ENCODE assay signal across 9 cellular contexts in genomic region chrX:2689773-2690666, GRCh38. TPM values are rescaled to one million over a fixed set of nuclear protein-coding genes. Genes with fewer than 3 reads are reported as not detected.
A peak's percentile ranks its signal among the peaks of the same experiment; 100 is the strongest.
DNase-seq lines count a peak whose midpoint lies in the region; ATAC-seq and TF ChIP-seq lines count a peak whose summit lies in the region.
"Had no signal": no experiment of that assay in that cellular context is flagged by ENCODE, and none has a peak within 500 bp of the region (broad histone marks: within the 10 kb centered on the region; RNA-seq: fewer than 3 reads in every experiment).

No MANE protein-coding gene starts in this region.

- dilution Hi-C loops in mammary epithelial cell (cut with HindIII; ENCODE audit: low sequenced_read_pairs) = no loop called here

- H3K4me2 ChIP-seq in mammary epithelial cell (ENCODE audit: insufficient read depth, low read depth, low read length) = no peak overlapping the region

- no peak for TF ChIP-seq POLR2A in heart left ventricle (IDR thresholded peaks at IDR 0.05)

- no TSS peak for BruUV-seq in mammary epithelial cell (replicated peaks; lab: Mats Ljungman, UMichigan)

- TF ChIP-seq CTCF in heart left ventricle (IDR thresholded peaks at IDR 0.05) (no peak), mammary epithelial cell (conservative IDR thresholded peaks at IDR 0.05 in 1 of 2, IDR thresholded peaks at IDR 0.05 in 1 of 2; ENCODE audit: extremely low read depth in 1 of 2, insufficient read depth in 1 of 2, low read depth in 1 of 2, low read length in 2 of 2) (no peak)

- peak overlapping the region; percentile 74 for H2AFZ ChIP-seq in mammary epithelial cell (ENCODE audit: low read depth, low read length)

- no peak for DNase-seq in heart left ventricle
- no peak for DNase-seq in Right ventricle myocardium inferior (ENCODE audit: missing footprints)
- DNase-seq in mammary epithelial cell = no peak
- DNase-seq: NCI-H1417 had no signal

- intact Hi-C loops in heart left ventricle (cut with DNase I) = loop anchor here in 2 of 10 donors (10.0 kb wide), 2 partner anchors 55 to 195 kb away; no protein-coding TSS in a partner anchor
- intact Hi-C loops in Right ventricle myocardium inferior (cut with DNase I) = loop anchor here (5.0 to 10.0 kb wide), 2 partner anchors 83 to 365 kb away; no protein-coding TSS in a partner anchor
- intact Hi-C loops in mammary epithelial cell (cut with micrococcal nuclease) = no loop called here

- peak overlapping the region in 10 of 12 donors; percentile 72 to 100 (median 96) for H3K4me3 ChIP-seq in heart left ventricle
- H3K4me3 ChIP-seq in mammary epithelial cell (replicated peaks in 1 of 3; ENCODE audit: insufficient read depth in 1 of 3, low read depth in 2 of 3, low read length in 3 of 3) = no peak overlapping the region
- H3K4me3 ChIP-seq in mucosa of stomach (ENCODE audit: low read length) = no peak overlapping the region
- peak overlapping the region; percentile 90 for H3K4me3 ChIP-seq in urinary bladder (ENCODE audit: low read depth, low read length)

- H3K4me1 ChIP-seq in heart left ventricle (peaks cover 4 to 38% (median 26%) of the 10 kb centered on the region in 12 donors), mammary epithelial cell (ENCODE audit: insufficient read depth, low read length) (no peaks in the 10 kb centered on the region), mucosa of stomach (ENCODE audit: control insufficient read depth, insufficient read depth, low read length) (peaks cover 15% of the 10 kb centered on the region), urinary bladder (ENCODE audit: insufficient read depth) (no peaks in the 10 kb centered on the region)

- WGBS in heart left ventricle, 4 donors = 75 to 84% (median 78%) methylated on average over 24 to 37 of the region's 37 CpGs
- 65% methylated on average over 20 of the region's 37 CpGs for WGBS in mammary epithelial cell (ENCODE audit: low coverage, missing lambda C conversion rate)
- WGBS in urinary bladder = 76% methylated on average over 37 of the region's 37 CpGs

- ATAC-seq in heart left ventricle (no peak), Right ventricle myocardium inferior (no peak), GM18870 (IDR thresholded peaks at IDR 0.05; ENCODE audit: unreplicated experiment) (no peak), HG02840 (IDR thresholded peaks at IDR 0.05; ENCODE audit: low FRiP score, unreplicated experiment) (no peak), GM18867 (IDR thresholded peaks at IDR 0.05; ENCODE audit: unreplicated experiment) (no peak)

- H3K9ac ChIP-seq in mammary epithelial cell (ENCODE audit: insufficient read depth, low read length) (no peak overlapping the region), mucosa of stomach (ENCODE audit: low read length) (peak overlapping the region; percentile 43)

- H3K27ac ChIP-seq in heart left ventricle (peak overlapping the region in 11 of 12 donors; percentile 3 to 96 (median 91)), mammary epithelial cell (ENCODE audit: insufficient read depth, low read depth, low read length) (no peak overlapping the region), urinary bladder (ENCODE audit: low read depth) (no peak overlapping the region)

- no peaks in the 10 kb centered on the region for H4K20me1 ChIP-seq in mammary epithelial cell (ENCODE audit: insufficient read depth, low read length)

- H3K27me3 ChIP-seq in heart left ventricle (no peaks in the 10 kb centered on the region), mammary epithelial cell (ENCODE audit: insufficient read depth, low read length) (no peaks in the 10 kb centered on the region), mucosa of stomach (ENCODE audit: control insufficient read depth, insufficient read depth, low read length) (no peaks in the 10 kb centered on the region)

- H3K9me3 ChIP-seq in heart left ventricle = no peaks in the 10 kb centered on the region
- H3K9me3 ChIP-seq in mammary epithelial cell (replicated peaks; ENCODE audit: insufficient read depth, low read length) = peaks cover 3% of the 10 kb centered on the region
- H3K9me3 ChIP-seq in mucosa of stomach (ENCODE audit: control insufficient read depth, low read length) = no peaks in the 10 kb centered on the region

- in situ Hi-C loops in mammary epithelial cell (cut with MboI; ENCODE audit: low sequenced_read_pairs in 2 of 2) = no loop called here

- peaks cover 36% of the 10 kb centered on the region for H3K79me2 ChIP-seq in mammary epithelial cell (ENCODE audit: insufficient read depth, low read length)

- H3K36me3 ChIP-seq in heart left ventricle = no peaks in the 10 kb centered on the region
- no peaks in the 10 kb centered on the region for H3K36me3 ChIP-seq in mammary epithelial cell (ENCODE audit: insufficient read depth, low read length)
- no peaks in the 10 kb centered on the region for H3K36me3 ChIP-seq in mucosa of stomach (ENCODE audit: control insufficient read depth, insufficient read depth, low read length)
- H3K36me3 ChIP-seq in urinary bladder (ENCODE audit: insufficient read depth) = no peaks in the 10 kb centered on the region

- CTCF ChIA-PET in mammary epithelial cell (lab: Charles Lee; ENCODE audit: low non-redundant PET) = no interaction called here

RNA-seq across cellular contexts. Expression of gene CD99, which starts 1.1 kb away (rescaled TPM):
- total RNA-seq in heart left ventricle = 100 to 1,000 TPM; 216 to 475 (median 264) TPM
- polyA plus RNA-seq in heart left ventricle = 100 to 1,000 TPM; 302 to 477 TPM
- total RNA-seq in Right ventricle myocardium inferior = 359 TPM
- 10 to 100 TPM; 27.0 to 66.4 TPM for total RNA-seq in mammary epithelial cell
- 91.6 TPM for polyA plus RNA-seq in mammary epithelial cell
- polyA minus RNA-seq in mammary epithelial cell = 122 TPM
- 95.6 TPM for total RNA-seq in urinary bladder
- polyA plus RNA-seq in urinary bladder = 496 TPM

Comparison
In these comparisons a context has a peak if more than half of its experiments do, and no peak if none do; other contexts are left out.
1. H3K27ac ChIP-seq: peak in heart left ventricle (11 of 12); none in mammary epithelial cell (single experiment) and urinary bladder (single experiment).
2. H3K4me3 ChIP-seq: peak in heart left ventricle (10 of 12) and urinary bladder (single experiment); none in mammary epithelial cell (0 of 3) and mucosa of stomach (single experiment).